1 cellular context compared by ENCODE assay signal in genomic region chr3:5017953-5018531, GRCh38.
A peak's percentile ranks its signal among the peaks of the same experiment; 100 is the strongest.
TF ChIP-seq lines count a peak whose summit lies in the region.

No MANE protein-coding gene starts in this region.

TF ChIP-seq in K562, 482 proteins besides CTCF, POLR2A, EP300 and RAD21 (continued from another document):
- TF ChIP-seq RERE (CRISPR knock-in tag; IDR thresholded peaks at IDR 0.05; ENCODE audit: borderline replicate concordance) = no peak
- TF ChIP-seq CTCFL (IDR thresholded peaks at IDR 0.05; ENCODE audit: borderline replicate concordance, insufficient read depth, low read depth, low read length, poor library complexity, severe bottlenecking) = no peak
- TF ChIP-seq MEF2D (tag; conservative IDR thresholded peaks at IDR 0.05; ENCODE audit: low read depth) = 0 out of 2 replicates have a peak, but pooled peaks have one; percentile 53
- TF ChIP-seq ZC3H4 (CRISPR knock-in tag; IDR thresholded peaks at IDR 0.05; ENCODE audit: borderline replicate concordance) = no peak
- TF ChIP-seq DMBX1 (CRISPR knock-in tag; IDR thresholded peaks at IDR 0.05; ENCODE audit: borderline replicate concordance) = peak; percentile 83
- peak; percentile 10; the same call in 1 of the 2 replicates for TF ChIP-seq SMARCA4 (IDR thresholded peaks at IDR 0.05)
- peak; percentile 76 for TF ChIP-seq MECOM (CRISPR knock-in tag; IDR thresholded peaks at IDR 0.05)
- TF ChIP-seq VEZF1 (CRISPR knock-in tag; IDR thresholded peaks at IDR 0.05) = peak; percentile 32; the same call in 1 of the 2 replicates
- TF ChIP-seq ARID3B (CRISPR knock-in tag; IDR thresholded peaks at IDR 0.05; ENCODE audit: borderline replicate concordance) = 0 out of 2 replicates have a peak, but pooled peaks have one; percentile 13
- TF ChIP-seq ZFP36 (IDR thresholded peaks at IDR 0.05; ENCODE audit: low read depth, low read length, partially characterized antibody) = peak; percentile 7
- peak; percentile 61; the same call in 1 of the 2 replicates for TF ChIP-seq ZNF395 (CRISPR knock-in tag; IDR thresholded peaks at IDR 0.05)
- peak; percentile 60 for TF ChIP-seq GTF2A2 (tag; IDR thresholded peaks at IDR 0.05)
- no peak for TF ChIP-seq ID3 (CRISPR knock-in tag; IDR thresholded peaks at IDR 0.05)
- TF ChIP-seq ID3 (tag; IDR thresholded peaks at IDR 0.05) = peak; percentile 81
- TF ChIP-seq FOXA3 (CRISPR knock-in tag; conservative IDR thresholded peaks at IDR 0.05 in 1 of 2, IDR thresholded peaks at IDR 0.05 in 1 of 2) = peak in 1 of 2 experiments; percentile 63; a peak in 1 of 4 replicates
- TF ChIP-seq ZNF696 (CRISPR knock-in tag; conservative IDR thresholded peaks at IDR 0.05) = no peak
- no peak for TF ChIP-seq CHAMP1 (IDR thresholded peaks at IDR 0.05)
- no peak for TF ChIP-seq TAL1 (IDR thresholded peaks at IDR 0.05)
- no peak for TF ChIP-seq DNMT1 (IDR thresholded peaks at IDR 0.05)
- no peak for TF ChIP-seq ZBTB5 (IDR thresholded peaks at IDR 0.05)
- 0 out of 2 replicates have a peak, but pooled peaks have one; percentile 35 for TF ChIP-seq GTF2E2 (tag; IDR thresholded peaks at IDR 0.05)
- no peak for TF ChIP-seq ZNF354B (CRISPR knock-in tag; IDR thresholded peaks at IDR 0.05)
- TF ChIP-seq CBX2 (IDR thresholded peaks at IDR 0.05; ENCODE audit: insufficient read depth, low read length, poor library complexity, severe bottlenecking) = no peak
- TF ChIP-seq NFIC (IDR thresholded peaks at IDR 0.05) = no peak
- TF ChIP-seq GMEB1 (CRISPR knock-in tag; IDR thresholded peaks at IDR 0.05) = 0 out of 2 replicates have a peak, but pooled peaks have one; percentile 20
- TF ChIP-seq ZNF77 (CRISPR knock-in tag; IDR thresholded peaks at IDR 0.05) = no peak
- 0 out of 2 replicates have a peak, but pooled peaks have one; percentile 27 for TF ChIP-seq DEAF1 (CRISPR knock-in tag; IDR thresholded peaks at IDR 0.05)
- TF ChIP-seq HMBOX1 (IDR thresholded peaks at IDR 0.05) = 0 out of 2 replicates have a peak, but pooled peaks have one; percentile 35
- peak; percentile 43; the same call in 1 of the 2 replicates for TF ChIP-seq JUND (IDR thresholded peaks at IDR 0.05; ENCODE audit: borderline replicate concordance, low read depth, low read length)
- no peak for TF ChIP-seq JUND (tag; IDR thresholded peaks at IDR 0.05; ENCODE audit: borderline replicate concordance, low read depth, low read length)
- no peak for TF ChIP-seq OTX1 (CRISPR knock-in tag; IDR thresholded peaks at IDR 0.05)
